Comparison of ENCODE assay signal across 1 cellular context in genomic region chr7:137694405-137694804, GRCh38.
TF ChIP-seq lines count a peak whose summit lies in the region.

No MANE protein-coding gene starts in this region.

TF ChIP-seq in GM23338, 12 proteins besides CTCF, POLR2A, EP300 and RAD21 (continued from another document):
- no peak for TF ChIP-seq ZNF462 (CRISPR knock-in tag; IDR thresholded peaks at IDR 0.05)
- no peak for TF ChIP-seq STAT1 (IDR thresholded peaks at IDR 0.05; ENCODE audit: unreplicated experiment)
- no peak for TF ChIP-seq EZH2phosphoT487 (IDR thresholded peaks at IDR 0.05; ENCODE audit: unreplicated experiment)
- TF ChIP-seq ZNF114 (CRISPR knock-in tag; IDR thresholded peaks at IDR 0.05), result no peak
- TF ChIP-seq NANOG (IDR thresholded peaks at IDR 0.05; ENCODE audit: borderline replicate concordance), result no peak
- TF ChIP-seq CREB1 (CRISPR knock-in tag; IDR thresholded peaks at IDR 0.05; ENCODE audit: low read depth), result no peak
